In the genomic region with DNA sequence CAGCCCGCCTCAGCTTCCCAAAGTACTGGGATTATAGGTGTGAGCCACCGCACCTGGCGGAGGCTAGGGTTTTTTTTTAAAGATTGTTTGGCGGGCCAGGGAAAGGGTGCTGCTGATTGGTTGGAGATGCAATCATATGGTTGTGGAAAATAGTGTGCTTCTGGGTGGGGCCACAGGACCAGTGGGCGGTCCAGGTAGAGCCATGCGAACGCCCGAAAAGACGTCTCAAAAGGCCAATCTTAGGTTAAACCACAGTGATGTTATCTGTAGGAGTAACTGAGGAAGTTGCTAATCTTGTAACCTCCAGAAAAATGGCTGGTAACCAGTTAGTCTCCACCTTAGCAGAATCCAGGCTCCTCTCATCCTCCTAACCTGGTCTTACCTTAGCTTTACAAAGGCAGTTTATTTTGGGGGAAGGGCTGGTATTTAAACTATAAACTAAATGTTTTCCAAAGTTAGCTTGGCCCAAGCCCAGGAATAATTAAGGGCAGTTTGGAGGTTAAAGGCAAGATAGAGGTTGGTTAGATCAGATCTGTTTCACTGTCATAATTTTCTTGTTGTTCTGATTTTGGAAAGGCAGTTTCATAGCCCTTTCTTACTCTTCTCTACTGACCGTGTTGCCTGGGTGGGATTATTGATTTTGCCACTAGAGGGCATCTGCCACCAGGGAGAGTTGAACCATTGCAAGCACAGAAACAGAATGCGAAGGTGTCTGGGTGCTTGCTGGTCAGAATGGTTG, we compare ENCODE assay signal across 8 cellular contexts.
A peak's percentile ranks its signal among the peaks of the same experiment; 100 is the strongest.
DNase-seq lines count a peak whose midpoint lies in the region; ATAC-seq, FAIRE-seq and TF ChIP-seq lines count a peak whose summit lies in the region.

No MANE protein-coding gene starts in this region.

- H3K9me3 Mint-ChIP-seq in naive B cell, result no peaks in the 10 kb centered on the region

- peaks cover 14 to 21% (median 18%) of the 10 kb centered on the region in 3 donors for H3K4me1 Mint-ChIP-seq in naive B cell

- no peak overlapping the region for H3K4me3 Mint-ChIP-seq in naive B cell

- ATAC-seq in naive B cell (ENCODE audit: low read depth in 2 of 2) (peak; percentile 63 to 78), HG03460 (IDR thresholded peaks at IDR 0.05; ENCODE audit: unreplicated experiment) (no peak)
- ATAC-seq in stimulated activated naive CD8-positive, alpha-beta T cell treated with anti-CD3 and anti-CD28 coated beads, Interleukin-15, Interleukin-2, amounts not matched to agents 100 U/mL and 50 U/mL, for 24 hours, result peak; percentile 61

- H3K27me3 Mint-ChIP-seq in naive B cell, result no peaks in the 10 kb centered on the region

- H3K4me1 ChIP-seq in HEK293 (ENCODE audit: control insufficient read depth, insufficient read depth, low read length), result no peaks in the 10 kb centered on the region

- POLR2A ChIA-PET in HEK293 (lab: Yijun Ruan, JAX), result no interaction called here

- peak; percentile 94 for TF ChIP-seq CTCF in D721Med (IDR thresholded peaks at IDR 0.05; ENCODE audit: insufficient read depth, missing control alignments)
- peak; percentile 69 for TF ChIP-seq CTCF in HEK293 (tag by site-specific recombination; IDR thresholded peaks at IDR 0.05)
- peak; percentile 97 for TF ChIP-seq CTCF in epithelial cell of esophagus (IDR thresholded peaks at IDR 0.05; ENCODE audit: insufficient read depth, low read depth, low read length, missing control alignments)

- peak overlapping the region in 2 of 6 donors; percentile 71 to 81 for H3K27ac Mint-ChIP-seq in naive B cell

- H3K9me3 ChIP-seq in HEK293 (ENCODE audit: control insufficient read depth, insufficient read depth, low read depth, low read length), result no peaks in the 10 kb centered on the region

- DNase-seq in D721Med (ENCODE audit: insufficient read length, low spot score) (no peak), NCI-H82 (lab: John Stamatoyannopoulos, UW) (peak; percentile 77), epithelial cell of esophagus (ENCODE audit: low read depth) (peak; percentile 79), naive B cell (peak; percentile 44)
- DNase-seq in activated CD8-positive, alpha-beta memory T cell treated with anti-CD3 and anti-CD28 coated beads for 4 hours (ENCODE audit: low read depth in 2 of 2), result peak; percentile 17 to 25
- peak; percentile 56 for DNase-seq in stimulated activated naive CD8-positive, alpha-beta T cell treated with anti-CD3 and anti-CD28 coated beads, Interleukin-15, Interleukin-2, amounts not matched to agents 100 U/mL and 50 U/mL, for 24 hours

- no peak for FAIRE-seq in D721Med (lab: Jason Lieb, UNC)

- H3K27ac ChIP-seq in HEK293 (ENCODE audit: extremely low read depth, low read depth, low read length), result no peak overlapping the region

- peaks cover 9 to 24% of the 10 kb centered on the region in 2 donors for H3K36me3 Mint-ChIP-seq in naive B cell

- CTCF ChIA-PET in HEK293 (lab: Yijun Ruan, JAX), result interaction anchor here (0.6 to 4.1 kb wide), 23 partner anchors 8 to 917 kb away, joined by 3 to 32 read pairs (median 4); no protein-coding TSS in a partner anchor

- H3K4me3 ChIP-seq in HEK293 (ENCODE audit: low read depth, low read length) (no peak overlapping the region), epithelial cell of esophagus (ENCODE audit: low read length) (no peak overlapping the region)

- peaks cover 0 to 8% of the 10 kb centered on the region in 2 experiments; a peak in 1 of 3 replicates for H3K36me3 ChIP-seq in HEK293 (ENCODE audit: control insufficient read depth in 2 of 2, insufficient read depth in 1 of 2, low read length in 2 of 2)

TF ChIP-seq in HEK293, 187 proteins besides CTCF, POLR2A, EP300 and RAD21:
- TF ChIP-seq ZNF335 (tag by site-specific recombination; conservative IDR thresholded peaks at IDR 0.05) (peak; percentile 52; the same call in 1 of the 2 replicates), ZNF654 (tag by site-specific recombination; IDR thresholded peaks at IDR 0.05; ENCODE audit: low read depth) (peak; percentile 82)
- TF ChIP-seq, protein P1, sequence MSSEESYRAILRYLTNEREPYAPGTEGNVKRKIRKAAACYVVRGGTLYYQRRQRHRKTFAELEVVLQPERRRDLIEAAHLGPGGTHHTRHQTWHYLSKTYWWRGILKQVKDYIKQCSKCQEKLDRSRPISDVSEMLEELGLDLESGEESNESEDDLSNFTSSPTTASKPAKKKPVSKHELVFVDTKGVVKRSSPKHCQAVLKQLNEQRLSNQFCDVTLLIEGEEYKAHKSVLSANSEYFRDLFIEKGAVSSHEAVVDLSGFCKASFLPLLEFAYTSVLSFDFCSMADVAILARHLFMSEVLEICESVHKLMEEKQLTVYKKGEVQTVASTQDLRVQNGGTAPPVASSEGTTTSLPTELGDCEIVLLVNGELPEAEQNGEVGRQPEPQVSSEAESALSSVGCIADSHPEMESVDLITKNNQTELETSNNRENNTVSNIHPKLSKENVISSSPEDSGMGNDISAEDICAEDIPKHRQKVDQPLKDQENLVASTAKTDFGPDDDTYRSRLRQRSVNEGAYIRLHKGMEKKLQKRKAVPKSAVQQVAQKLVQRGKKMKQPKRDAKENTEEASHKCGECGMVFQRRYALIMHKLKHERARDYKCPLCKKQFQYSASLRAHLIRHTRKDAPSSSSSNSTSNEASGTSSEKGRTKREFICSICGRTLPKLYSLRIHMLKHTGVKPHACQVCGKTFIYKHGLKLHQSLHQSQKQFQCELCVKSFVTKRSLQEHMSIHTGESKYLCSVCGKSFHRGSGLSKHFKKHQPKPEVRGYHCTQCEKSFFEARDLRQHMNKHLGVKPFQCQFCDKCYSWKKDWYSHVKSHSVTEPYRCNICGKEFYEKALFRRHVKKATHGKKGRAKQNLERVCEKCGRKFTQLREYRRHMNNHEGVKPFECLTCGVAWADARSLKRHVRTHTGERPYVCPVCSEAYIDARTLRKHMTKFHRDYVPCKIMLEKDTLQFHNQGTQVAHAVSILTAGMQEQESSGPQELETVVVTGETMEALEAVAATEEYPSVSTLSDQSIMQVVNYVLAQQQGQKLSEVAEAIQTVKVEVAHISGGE (tag by site-specific recombination; conservative IDR thresholded peaks at IDR 0.05; ENCODE audit: low read depth), result no peak
